8 cellular contexts compared by ENCODE assay signal in the genomic region with DNA sequence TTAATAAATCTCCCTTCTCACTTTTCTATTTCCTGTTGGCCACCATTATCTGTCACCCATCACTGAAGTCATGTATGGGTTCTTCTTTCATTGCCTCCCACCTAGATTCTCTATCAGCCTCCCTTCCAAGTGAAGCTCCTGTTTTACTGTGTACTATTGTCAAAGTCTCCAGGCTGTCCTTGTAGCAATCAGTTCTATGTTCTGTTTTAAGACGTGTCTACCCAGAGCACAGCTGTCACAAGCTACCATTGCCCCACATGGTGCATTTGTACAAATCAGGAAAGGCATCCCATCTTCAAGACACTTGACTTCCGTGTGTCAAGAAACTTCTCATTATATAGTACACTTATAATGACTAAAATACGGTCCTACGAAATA. TPM values are rescaled to one million over a fixed set of nuclear protein-coding genes. Genes with fewer than 3 reads are reported as not detected.
"Had no signal": no experiment of that assay in that cellular context is flagged by ENCODE, and none has a peak within 500 bp of the region (broad histone marks: within the 10 kb centered on the region; RNA-seq: fewer than 3 reads in every experiment).

No MANE protein-coding gene starts in this region.

- ATAC-seq: HCT116 had no signal

- H3K36me3 ChIP-seq: HAP-1 had no signal

- H3K27ac ChIP-seq: GM23248 had no signal

- DNase-seq: GM23248, GOT3, H7, HFFc6, IMR-90 had no signal

- H3K9me3 ChIP-seq: HAP-1 had no signal

- H3K4me1 ChIP-seq: HAP-1 had no signal

- H3K4me3 ChIP-seq: GM23248, HAP-1 had no signal

RNA-seq across cellular contexts. Expression of a gene that starts 39.7 kb away (rescaled TPM):
- total RNA-seq: GM23248, HFFc6, HT-29, IMR-90 had no signal
